Comparison of ENCODE assay signal across 34 cellular contexts in genomic region chr5:136626531-136626930, GRCh38.
"Had no signal": no experiment of that assay in that cellular context is flagged by ENCODE, and none has a peak within 500 bp of the region (broad histone marks: within the 10 kb centered on the region; RNA-seq: fewer than 3 reads in every experiment).

No MANE protein-coding gene starts in this region.

- H3K27me3 Mint-ChIP-seq: activated naive CD4-positive, alpha-beta T cell treated with anti-CD3 and anti-CD28 coated beads, Interleukin-2, amount 10 ng/mL, durations not matched to agents 7 days and 5 days; activated naive CD4-positive, alpha-beta T cell treated with anti-CD3 and anti-CD28 coated beads, Interleukin-2, amount 50 U/mL, for 24 hours; activated naive CD8-positive, alpha-beta T cell; activated naive CD8-positive, alpha-beta T cell treated with anti-CD3 and anti-CD28 coated beads for 36 hours; activated naive CD8-positive, alpha-beta T cell treated with anti-CD3 and anti-CD28 coated beads, Interleukin-2, amount 10 ng/mL, durations not matched to agents 7 days and 5 days; activated naive CD8-positive, alpha-beta T cell treated with anti-CD3 and anti-CD28 coated beads, Interleukin-2, amount 50 U/mL, for 24 hours; activated T-cell treated with anti-CD3 and anti-CD28 coated beads, Interleukin-2, amount 50 U/mL, for 24 hours; activated T-helper 17 cell treated with anti-CD3 and anti-CD28 coated beads, Interleukin-2, amount 50 U/mL, for 72 hours; brain; central memory CD8-positive, alpha-beta T cell had no signal

- DNase-seq: activated effector memory CD4-positive, alpha-beta T cell treated with anti-CD3 and anti-CD28 coated beads, Interleukin-2, amount 50 U/mL, for 16 hours; activated effector memory CD4-positive, alpha-beta T cell treated with Interleukin-2 at 50 U/mL for 16 hours; activated gamma-delta T cell; activated gamma-delta T cell treated with Interleukin-2 at 50 U/mL for 16 hours; activated naive CD4-positive, alpha-beta T cell; activated naive CD4-positive, alpha-beta T cell treated with anti-CD3 and anti-CD28 coated beads for 36 hours; activated naive CD4-positive, alpha-beta T cell treated with anti-CD3 and anti-CD28 coated beads, Interleukin-2, amount 10 ng/mL, durations not matched to agents 7 days and 5 days; activated naive CD4-positive, alpha-beta T cell treated with anti-CD3 and anti-CD28 coated beads, Interleukin-2, amount 50 U/mL, for 16 hours; activated naive CD4-positive, alpha-beta T cell treated with Interleukin-2 at 50 U/mL for 16 hours; activated naive CD8-positive, alpha-beta T cell treated with anti-CD3 and anti-CD28 coated beads for 36 hours; activated naive CD8-positive, alpha-beta T cell treated with anti-CD3 and anti-CD28 coated beads, Interleukin-2, amount 10 ng/mL, durations not matched to agents 7 days and 5 days; activated naive CD8-positive, alpha-beta T cell treated with anti-CD3 and anti-CD28 coated beads, Interleukin-2, amount 50 U/mL, for 24 hours; activated T-cell treated with anti-CD3 and anti-CD28 coated beads, Interleukin-2, amount 50 U/mL, for 1 hour; activated T-cell treated with anti-CD3 and anti-CD28 coated beads, Interleukin-2, amount 50 U/mL, for 24 hours; activated T-cell treated with anti-CD3 and anti-CD28 coated beads, Interleukin-2, amount 50 U/mL, for 4 hours; activated T-cell treated with anti-CD3 and anti-CD28 coated beads, Interleukin-2, amount 50 U/mL, for 48 hours; activated T-cell treated with anti-CD3 and anti-CD28 coated beads, Interleukin-2, amount 50 U/mL, for 72 hours; adrenal gland; amniotic stem cell; amygdala; anterior cingulate cortex; aorta; body of pancreas; brain microvascular endothelial cell; central memory CD4-positive, alpha-beta T cell; cerebellar nuclear complex had no signal

- H3K9me3 Mint-ChIP-seq: activated naive CD4-positive, alpha-beta T cell treated with anti-CD3 and anti-CD28 coated beads, Interleukin-2, amount 50 U/mL, for 72 hours; activated naive CD8-positive, alpha-beta T cell treated with anti-CD3 and anti-CD28 coated beads for 36 hours; activated naive CD8-positive, alpha-beta T cell treated with anti-CD3 and anti-CD28 coated beads, Interleukin-2, amount 10 ng/mL, durations not matched to agents 7 days and 5 days; activated T-cell treated with anti-CD3 and anti-CD28 coated beads, Interleukin-2, amount 50 U/mL, for 72 hours; activated T-helper 1 cell treated with anti-CD3 and anti-CD28 coated beads, Interleukin-12 subunit alpha, Interleukin-12 subunit beta, Interleukin-2, Interleukin-4 antibody, amounts not matched to agents 30 ng/mL and 10 ng/mL and 1 ng/mL, durations not matched to agents 14 hours and 24 hours and 36 hours; activated T-helper 17 cell treated with anti-CD3 and anti-CD28 coated beads, Interleukin-2, amount 50 U/mL, for 72 hours; activated T-helper 2 cell treated with anti-CD3 and anti-CD28 coated beads, Interferon-gamma antibody, Interleukin-2, Interleukin-4, amounts not matched to agents 10 μg/mL and 5 μg/mL and 100 μg/mL, durations not matched to agents 14 hours and 24 hours and 36 hours; brain; central memory CD8-positive, alpha-beta T cell had no signal

- H3K4me3 Mint-ChIP-seq: activated naive CD4-positive, alpha-beta T cell treated with anti-CD3 and anti-CD28 coated beads for 36 hours; activated naive CD4-positive, alpha-beta T cell treated with anti-CD3 and anti-CD28 coated beads, Interleukin-2, amount 10 ng/mL, durations not matched to agents 7 days and 5 days; activated naive CD4-positive, alpha-beta T cell treated with anti-CD3 and anti-CD28 coated beads, Interleukin-2, amount 50 U/mL, for 24 hours; activated naive CD8-positive, alpha-beta T cell; activated naive CD8-positive, alpha-beta T cell treated with anti-CD3 and anti-CD28 coated beads for 36 hours; activated naive CD8-positive, alpha-beta T cell treated with anti-CD3 and anti-CD28 coated beads, Interleukin-2, amount 10 ng/mL, durations not matched to agents 7 days and 5 days; activated naive CD8-positive, alpha-beta T cell treated with anti-CD3 and anti-CD28 coated beads, Interleukin-2, amount 50 U/mL, for 24 hours; activated T-cell treated with anti-CD3 and anti-CD28 coated beads, Interleukin-2, amount 50 U/mL, for 24 hours; activated T-cell treated with anti-CD3 and anti-CD28 coated beads, Interleukin-2, amount 50 U/mL, for 4 hours; activated T-cell treated with anti-CD3 and anti-CD28 coated beads, Interleukin-2, amount 50 U/mL, for 72 hours; activated T-helper 1 cell treated with anti-CD3 and anti-CD28 coated beads, Interleukin-12 subunit alpha, Interleukin-12 subunit beta, Interleukin-2, Interleukin-4 antibody, amounts not matched to agents 30 ng/mL and 10 ng/mL and 1 ng/mL, durations not matched to agents 14 hours and 24 hours and 36 hours; activated T-helper 17 cell treated with anti-CD3 and anti-CD28 coated beads, Interleukin-2, amount 50 U/mL, for 72 hours; brain; central memory CD8-positive, alpha-beta T cell had no signal

- H3K36me3 Mint-ChIP-seq: activated naive CD4-positive, alpha-beta T cell treated with anti-CD3 and anti-CD28 coated beads, Interleukin-2, amount 10 ng/mL, durations not matched to agents 7 days and 5 days; activated naive CD4-positive, alpha-beta T cell treated with anti-CD3 and anti-CD28 coated beads, Interleukin-2, amount 50 U/mL, for 24 hours; activated naive CD4-positive, alpha-beta T cell treated with anti-CD3 and anti-CD28 coated beads, Interleukin-2, amount 50 U/mL, for 72 hours; activated naive CD8-positive, alpha-beta T cell; activated naive CD8-positive, alpha-beta T cell treated with anti-CD3 and anti-CD28 coated beads for 36 hours; activated naive CD8-positive, alpha-beta T cell treated with anti-CD3 and anti-CD28 coated beads, Interleukin-2, amount 10 ng/mL, durations not matched to agents 7 days and 5 days; brain had no signal

- H3K27ac Mint-ChIP-seq: activated naive CD4-positive, alpha-beta T cell treated with anti-CD3 and anti-CD28 coated beads for 36 hours; activated naive CD4-positive, alpha-beta T cell treated with anti-CD3 and anti-CD28 coated beads, Interleukin-2, amount 10 ng/mL, durations not matched to agents 7 days and 5 days; activated naive CD4-positive, alpha-beta T cell treated with anti-CD3 and anti-CD28 coated beads, Interleukin-2, amount 50 U/mL, for 24 hours; activated naive CD4-positive, alpha-beta T cell treated with anti-CD3 and anti-CD28 coated beads, Interleukin-2, amount 50 U/mL, for 72 hours; activated naive CD8-positive, alpha-beta T cell; activated naive CD8-positive, alpha-beta T cell treated with anti-CD3 and anti-CD28 coated beads for 36 hours; activated naive CD8-positive, alpha-beta T cell treated with anti-CD3 and anti-CD28 coated beads, Interleukin-2, amount 10 ng/mL, durations not matched to agents 7 days and 5 days; activated naive CD8-positive, alpha-beta T cell treated with anti-CD3 and anti-CD28 coated beads, Interleukin-2, amount 50 U/mL, for 24 hours; activated T-cell treated with anti-CD3 and anti-CD28 coated beads, Interleukin-2, amount 50 U/mL, for 24 hours; activated T-cell treated with anti-CD3 and anti-CD28 coated beads, Interleukin-2, amount 50 U/mL, for 72 hours; activated T-helper 1 cell treated with anti-CD3 and anti-CD28 coated beads, Interleukin-12 subunit alpha, Interleukin-12 subunit beta, Interleukin-2, Interleukin-4 antibody, amounts not matched to agents 30 ng/mL and 10 ng/mL and 1 ng/mL, durations not matched to agents 14 hours and 24 hours and 36 hours; activated T-helper 17 cell treated with anti-CD3 and anti-CD28 coated beads, Interleukin-2, amount 50 U/mL, for 72 hours; activated T-helper 2 cell treated with anti-CD3 and anti-CD28 coated beads, Interferon-gamma antibody, Interleukin-2, Interleukin-4, amounts not matched to agents 10 μg/mL and 5 μg/mL and 100 μg/mL, durations not matched to agents 14 hours and 24 hours and 36 hours; brain had no signal

- H3K4me1 Mint-ChIP-seq: activated naive CD4-positive, alpha-beta T cell treated with anti-CD3 and anti-CD28 coated beads, Interleukin-2, amount 10 ng/mL, durations not matched to agents 7 days and 5 days; activated naive CD4-positive, alpha-beta T cell treated with anti-CD3 and anti-CD28 coated beads, Interleukin-2, amount 50 U/mL, for 24 hours; activated naive CD8-positive, alpha-beta T cell treated with anti-CD3 and anti-CD28 coated beads for 36 hours; activated naive CD8-positive, alpha-beta T cell treated with anti-CD3 and anti-CD28 coated beads, Interleukin-2, amount 10 ng/mL, durations not matched to agents 7 days and 5 days; activated naive CD8-positive, alpha-beta T cell treated with anti-CD3 and anti-CD28 coated beads, Interleukin-2, amount 50 U/mL, for 24 hours; activated T-helper 17 cell treated with anti-CD3 and anti-CD28 coated beads, Interleukin-2, amount 50 U/mL, for 72 hours had no signal
